16 cellular contexts compared by ENCODE assay signal in genomic region chr4:37737456-37737855, GRCh38. TPM values are rescaled to one million over a fixed set of nuclear protein-coding genes. Genes with fewer than 3 reads are reported as not detected.
DNase-seq lines count a peak whose midpoint lies in the region; ATAC-seq and TF ChIP-seq lines count a peak whose summit lies in the region.
"Had no signal": no experiment of that assay in that cellular context is flagged by ENCODE, and none has a peak within 500 bp of the region (broad histone marks: within the 10 kb centered on the region; RNA-seq: fewer than 3 reads in every experiment).

No MANE protein-coding gene starts in this region.

- intact Hi-C loops in CD8-positive, alpha-beta T cell (cut with DNase I, micrococcal nuclease) = no loop called here

- H3K36me3 Mint-ChIP-seq in CD8-positive, alpha-beta T cell = no peaks in the 10 kb centered on the region
- H3K36me3 Mint-ChIP-seq: natural killer cell treated with Interleukin-12 subunit alpha and Interleukin-12 subunit beta and Interleukin-15 and Interleukin-18, amount 100 ng/mL, for 72 hours had no signal

- H3K4me3 ChIP-seq in adipocyte (ENCODE audit: low read length) = no peak overlapping the region
- no peak overlapping the region for H3K4me3 ChIP-seq in CD8-positive, alpha-beta T cell (ENCODE audit: low read depth, low read length)
- H3K4me3 ChIP-seq: lung had no signal

- H3K4me1 Mint-ChIP-seq in CD8-positive, alpha-beta T cell (ENCODE audit: low read depth) = no peaks in the 10 kb centered on the region

- no peaks in the 10 kb centered on the region for H3K4me1 ChIP-seq in adipocyte (ENCODE audit: control insufficient read depth, insufficient read depth, low read length)
- H3K4me1 ChIP-seq in CD8-positive, alpha-beta T cell (ENCODE audit: insufficient read depth, low read length) = no peaks in the 10 kb centered on the region

- no peak for TF ChIP-seq CTCF in CD8-positive, alpha-beta T cell (IDR thresholded peaks at IDR 0.05)

- DNase-seq in ACHN = peak; percentile 9
- DNase-seq in HT1080 (ENCODE audit: low read depth) = peak; percentile 80
- DNase-seq in adipocyte (ENCODE audit: low read depth) = peak; percentile 56
- peak; percentile 36 for DNase-seq in fibroblast of the conjunctiva (ENCODE audit: low read depth)
- no peak for DNase-seq in CD8-positive, alpha-beta T cell
- DNase-seq in effector CD8-positive, alpha-beta T cell (lab: John Stamatoyannopoulos, UW) = no peak
- DNase-seq in NCI-H1694 (lab: John Stamatoyannopoulos, UW) = no peak
- DNase-seq: activated CD8-positive, alpha-beta memory T cell treated with anti-CD3 and anti-CD28 coated beads for 24 hours; aorta; Calu3; foreskin melanocyte; NCI-H1092 treated with DMSO at 0.1 percent for 48 hours; NCI-H345 had no signal

- no peak overlapping the region for H3K27ac Mint-ChIP-seq in CD8-positive, alpha-beta T cell
- H3K27ac Mint-ChIP-seq: natural killer cell treated with Interleukin-12 subunit alpha and Interleukin-12 subunit beta and Interleukin-15 and Interleukin-18, amount 100 ng/mL, for 72 hours had no signal

- no peak overlapping the region for H3K27ac ChIP-seq in CD8-positive, alpha-beta T cell (ENCODE audit: low read depth, low read length)

- CTCF ChIA-PET in CD8-positive, alpha-beta T cell (lab: Charles Lee) = no interaction called here

- no peaks in the 10 kb centered on the region for H3K9me3 ChIP-seq in adipocyte (ENCODE audit: control insufficient read depth, low read length)
- no peaks in the 10 kb centered on the region for H3K9me3 ChIP-seq in CD8-positive, alpha-beta T cell (ENCODE audit: low read length)

- H3K27me3 Mint-ChIP-seq in CD8-positive, alpha-beta T cell (ENCODE audit: low read depth) = no peaks in the 10 kb centered on the region

- in situ Hi-C loops in ACHN (cut with HindIII; ENCODE audit: low pct_ligation_motif_present, low pct_unique_long_range_greater_than_20kb, low sequenced_read_pairs) = no loop called here

- no peak for ATAC-seq in CD8-positive, alpha-beta T cell
- no peak for ATAC-seq in HG03342 (IDR thresholded peaks at IDR 0.05; ENCODE audit: unreplicated experiment)
- ATAC-seq: natural killer cell treated with Interleukin-12 subunit alpha and Interleukin-12 subunit beta and Interleukin-15 and Interleukin-18, amount 100 ng/mL, for 72 hours had no signal

- no peak overlapping the region for H3K4me3 Mint-ChIP-seq in CD8-positive, alpha-beta T cell
- H3K4me3 Mint-ChIP-seq: natural killer cell treated with Interleukin-12 subunit alpha and Interleukin-12 subunit beta and Interleukin-15 and Interleukin-18, amount 100 ng/mL, for 72 hours had no signal

- POLR2A ChIA-PET in CD8-positive, alpha-beta T cell (lab: Charles Lee) = no interaction called here

- peaks cover 20% of the 10 kb centered on the region for H3K27me3 ChIP-seq in adipocyte (replicated peaks; ENCODE audit: control insufficient read depth, insufficient read depth, low read length)
- no peaks in the 10 kb centered on the region for H3K27me3 ChIP-seq in CD8-positive, alpha-beta T cell (ENCODE audit: insufficient read depth, low read length)

- H3K9ac ChIP-seq in adipocyte (ENCODE audit: low read length) = no peak overlapping the region

- no peaks in the 10 kb centered on the region for H3K9me3 Mint-ChIP-seq in CD8-positive, alpha-beta T cell
- H3K9me3 Mint-ChIP-seq: natural killer cell treated with Interleukin-12 subunit alpha and Interleukin-12 subunit beta and Interleukin-15 and Interleukin-18, amount 100 ng/mL, for 72 hours had no signal

- no peaks in the 10 kb centered on the region for H3K36me3 ChIP-seq in adipocyte (ENCODE audit: control insufficient read depth, insufficient read depth, low read length, severe bottlenecking)
- H3K36me3 ChIP-seq in CD8-positive, alpha-beta T cell (ENCODE audit: insufficient read depth, low read length) = no peaks in the 10 kb centered on the region

RNA-seq across cellular contexts. Expression of gene RELL1, which starts 51.3 kb away (rescaled TPM):
- 36.5 and 50.6 TPM in 2 replicates for total RNA-seq in HT1080 (2014; rRNA removed; shearing (Covaris generic))
- polyA plus RNA-seq in HT1080 (2015; cell fraction: cytosol; rRNA removed) = 15.3 and 18.4 TPM in 2 replicates
- 8.3 and 8.8 TPM in 2 replicates for polyA plus RNA-seq in HT1080 (2015; cell fraction: nucleus; rRNA removed)
- 10 to 100 TPM; 60.7 to 61.7 TPM for total RNA-seq in CD8-positive, alpha-beta T cell

Comparison
In these comparisons a context has a peak if more than half of its experiments do, and no peak if none do; other contexts are left out.
1. DNase-seq: peak in ACHN (single experiment), HT1080 (single experiment), adipocyte (single experiment) and fibroblast of the conjunctiva (single experiment); none in CD8-positive, alpha-beta T cell (0 of 7), effector CD8-positive, alpha-beta T cell (single experiment) and NCI-H1694 (single experiment).